1 cellular context compared by ENCODE assay signal in genomic region chr16:89156740-89157645, GRCh38.
TF ChIP-seq lines count a peak whose summit lies in the region.

No MANE protein-coding gene starts in this region.

TF ChIP-seq in H1, 55 proteins besides CTCF, POLR2A, EP300 and RAD21:
- no peak for TF ChIP-seq ATF3 (IDR thresholded peaks at IDR 0.05; ENCODE audit: insufficient read depth, low read depth, low read length)
- TF ChIP-seq POLR2AphosphoS5 (IDR thresholded peaks at IDR 0.05; ENCODE audit: low read depth, low read length) = peak; percentile 40; the same call in 1 of the 2 replicates
